In the genomic region with DNA sequence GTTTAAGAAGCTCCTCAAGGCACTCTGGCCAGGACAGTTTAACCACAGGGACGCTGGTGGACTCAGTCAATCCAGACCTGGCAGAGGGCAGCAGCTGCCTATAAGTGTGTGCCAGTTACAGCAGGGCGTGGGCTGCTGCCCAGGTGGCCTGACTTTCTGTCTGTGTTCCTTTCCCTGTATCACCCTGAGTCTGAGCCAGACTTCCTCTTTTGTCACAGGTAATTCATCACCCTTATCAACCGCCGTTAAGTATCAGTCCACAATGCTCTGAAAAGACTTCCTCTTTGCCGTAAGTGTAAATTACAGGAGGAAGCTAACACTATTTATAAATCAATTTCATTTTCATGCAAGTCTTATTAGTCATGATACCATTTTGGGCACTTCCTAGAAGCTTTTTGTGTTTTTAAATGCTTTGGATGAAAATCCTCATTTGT, we compare ENCODE assay signal across 8 cellular contexts. TPM values are rescaled to one million over a fixed set of nuclear protein-coding genes. Genes with fewer than 3 reads are reported as not detected.
DNase-seq lines count a peak whose midpoint lies in the region; ATAC-seq and TF ChIP-seq lines count a peak whose summit lies in the region.

No MANE protein-coding gene starts in this region.

- peak overlapping the region; percentile 17 to 57 for H3K27ac ChIP-seq in ascending aorta

- intact Hi-C loops in ascending aorta (cut with DNase I) (no loop called here), mucosa of descending colon (cut with DNase I, micrococcal nuclease) (no loop called here)

- peak overlapping the region in 1 of 2 donors; percentile 16 for H3K4me3 ChIP-seq in ascending aorta
- no peak overlapping the region for H3K4me3 ChIP-seq in mucosa of descending colon

- ATAC-seq in GM19351 (IDR thresholded peaks at IDR 0.05; ENCODE audit: unreplicated experiment) (peak; percentile 58), HG03342 (IDR thresholded peaks at IDR 0.05; ENCODE audit: unreplicated experiment) (peak; percentile 79), mucosa of descending colon (peak; percentile 92)

- H3K4me1 ChIP-seq in ascending aorta, result peaks cover 0 to 21% of the 10 kb centered on the region in 2 donors
- H3K4me1 ChIP-seq in mucosa of descending colon (ENCODE audit: low read depth), result peaks cover 23% of the 10 kb centered on the region

- DNase-seq in DMS153 (lab: John Stamatoyannopoulos, UW) (peak; percentile 98), NCI-H774 (lab: John Stamatoyannopoulos, UW) (peak; percentile 87), ascending aorta (ENCODE audit: low spot score in 2 of 2) (no peak), mucosa of descending colon (peak; percentile 80 to 88 (median 85)), NCI-H446 treated with DMSO at 0.1 percent for 48 hours (lab: John Stamatoyannopoulos, UW) (no peak)
- no peak for DNase-seq in stimulated activated CD4-positive, alpha-beta T cell treated with anti-CD3 and anti-CD28 coated beads, Interleukin-4, amount 100 ng/mL, for 1 hour

- no peaks in the 10 kb centered on the region for H3K9me3 ChIP-seq in ascending aorta
- H3K9me3 ChIP-seq in mucosa of descending colon, result no peaks in the 10 kb centered on the region

- H3K36me3 ChIP-seq in ascending aorta (no peaks in the 10 kb centered on the region), mucosa of descending colon (ENCODE audit: low read depth) (no peaks in the 10 kb centered on the region)

- H3K27me3 ChIP-seq in ascending aorta, result no peaks in the 10 kb centered on the region

- TF ChIP-seq CTCF in ascending aorta (IDR thresholded peaks at IDR 0.05), result no peak
- no peak for TF ChIP-seq CTCF in mucosa of descending colon (IDR thresholded peaks at IDR 0.05)

RNA-seq across cellular contexts. Expression of a gene that starts 7.0 kb away (rescaled TPM):
- total RNA-seq in ascending aorta (13.8 TPM), mucosa of descending colon (10 to 100 TPM; 29.7 to 38.4 (median 30.4) TPM)

Comparison
In these comparisons a context has a peak if more than half of its experiments do, and no peak if none do; other contexts are left out.
1. DNase-seq: peak in DMS153 (single experiment), NCI-H774 (single experiment) and mucosa of descending colon (3 of 3); none in ascending aorta (0 of 2), stimulated activated CD4-positive, alpha-beta T cell treated with anti-CD3 and anti-CD28 coated beads, Interleukin-4, amount 100 ng/mL, for 1 hour (single experiment) and NCI-H446 treated with DMSO at 0.1 percent for 48 hours (single experiment).
2. Peak in every context shown above with its lines, with median percentiles within 50 percentile points of each other: ATAC-seq.